Comparison of ENCODE assay signal across 1 cellular context in the genomic region with DNA sequence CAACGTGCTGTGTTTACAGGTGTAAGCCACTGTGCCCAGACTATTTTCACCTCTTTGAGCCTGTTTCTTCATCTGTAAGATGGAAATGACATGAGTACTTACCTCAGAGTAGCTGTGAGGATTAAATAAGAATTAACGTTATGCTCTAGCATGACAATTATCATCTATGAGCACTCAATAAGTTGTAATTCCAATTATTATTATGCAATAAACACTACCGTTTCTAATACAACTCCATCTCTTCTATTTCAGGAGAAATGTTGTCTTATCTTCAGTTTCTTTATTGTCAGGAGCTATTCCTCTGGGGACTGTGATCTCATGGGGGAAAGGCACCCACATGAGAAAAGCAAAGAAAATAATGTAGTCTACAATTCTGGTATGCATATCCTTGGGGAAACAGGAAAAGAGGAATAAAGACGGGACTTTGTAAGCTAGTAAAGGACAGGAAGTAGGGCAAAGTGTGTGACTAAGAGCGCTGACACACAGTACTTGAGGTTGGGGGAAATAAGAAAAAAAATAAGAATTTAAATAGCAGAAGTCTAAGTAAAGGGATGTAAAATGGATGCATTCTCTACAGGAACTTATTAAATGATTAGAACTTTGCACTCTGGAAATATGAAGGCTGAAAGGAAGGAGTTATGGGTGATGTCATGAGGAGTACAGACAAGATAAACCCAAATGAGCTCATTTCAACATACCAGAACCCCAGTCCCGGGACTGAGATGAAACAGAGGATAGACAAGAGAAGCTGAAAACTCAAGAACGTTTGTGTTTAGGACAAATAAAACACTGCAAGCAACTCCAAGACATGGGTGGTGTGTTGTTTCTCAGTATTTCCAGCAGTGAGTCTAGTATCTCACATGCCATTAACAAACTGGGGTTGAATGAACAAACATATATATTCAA.
TF ChIP-seq lines count a peak whose summit lies in the region.

No MANE protein-coding gene starts in this region.

TF ChIP-seq in endothelial cell of umbilical vein, 7 proteins besides CTCF, POLR2A, EP300 and RAD21 (continued from another document):
- TF ChIP-seq GATA2 (IDR thresholded peaks at IDR 0.05; ENCODE audit: insufficient read depth, insufficient read length, low read depth, low read length) (peak; percentile 17), POLR2AphosphoS5 (IDR thresholded peaks at IDR 0.05; ENCODE audit: insufficient read depth, low read depth, low read length) (peak; percentile 37), FOS (IDR thresholded peaks at IDR 0.05; ENCODE audit: borderline replicate concordance, insufficient read depth, low read length) (peak; percentile 87), JUN (IDR thresholded peaks at IDR 0.05; ENCODE audit: borderline replicate concordance, insufficient read depth, insufficient read length, low read depth) (peak; percentile 52), EZH2 (IDR thresholded peaks at IDR 0.05; ENCODE audit: borderline replicate concordance, low read depth, low read length, severe bottlenecking) (no peak), MYC (IDR thresholded peaks at IDR 0.05; ENCODE audit: low read depth, low read length) (no peak)
